In genomic region chr12:62517887-62518286, GRCh38 we compare ENCODE assay signal across 1 cellular context.
TF ChIP-seq lines count a peak whose summit lies in the region.

No MANE protein-coding gene starts in this region.

TF ChIP-seq in GM23338, 12 proteins besides CTCF, POLR2A, EP300 and RAD21 (continued from another document):
- no peak for TF ChIP-seq ZNF462 (CRISPR knock-in tag; IDR thresholded peaks at IDR 0.05)
- TF ChIP-seq EZH2 (IDR thresholded peaks at IDR 0.05; ENCODE audit: low read depth, unreplicated experiment) = no peak
- TF ChIP-seq ZNF331 (CRISPR knock-in tag; IDR thresholded peaks at IDR 0.05; ENCODE audit: low read depth) = no peak
- no peak for TF ChIP-seq REST (IDR thresholded peaks at IDR 0.05; ENCODE audit: unreplicated experiment)
- TF ChIP-seq JUNB (IDR thresholded peaks at IDR 0.05; ENCODE audit: unreplicated experiment) = no peak
- no peak for TF ChIP-seq CREB1 (CRISPR knock-in tag; IDR thresholded peaks at IDR 0.05; ENCODE audit: low read depth)
- no peak for TF ChIP-seq ETS1 (IDR thresholded peaks at IDR 0.05)
- no peak for TF ChIP-seq ZNF114 (CRISPR knock-in tag; IDR thresholded peaks at IDR 0.05)
- TF ChIP-seq POLR2AphosphoS5 (IDR thresholded peaks at IDR 0.05; ENCODE audit: low read depth) = no peak
